24 cellular contexts compared by ENCODE assay signal in genomic region chr16:57155702-57156350, GRCh38. TPM values are rescaled to one million over a fixed set of nuclear protein-coding genes. Genes with fewer than 3 reads are reported as not detected.
DNase-seq lines count a peak whose midpoint lies in the region; ATAC-seq and TF ChIP-seq lines count a peak whose summit lies in the region.
"Had no signal": no experiment of that assay in that cellular context is flagged by ENCODE, and none has a peak within 500 bp of the region (broad histone marks: within the 10 kb centered on the region; RNA-seq: fewer than 3 reads in every experiment).

No MANE protein-coding gene starts in this region.

- POLR2A ChIA-PET in WTC11 (lab: Charles Lee) = no interaction called here

- H3K27ac ChIP-seq in neutrophil = peak overlapping the region; percentile 71
- H3K27ac ChIP-seq in Peyer's patch = no peak overlapping the region
- H3K27ac ChIP-seq: 22Rv1, C4-2B, RWPE1 had no signal

- H3K36me3 ChIP-seq in neutrophil (peaks cover 31% of the 10 kb centered on the region), Peyer's patch (peaks cover 0 to 68% (median 0%) of the 10 kb centered on the region in 3 donors)

- H3K4me3 Mint-ChIP-seq in T-helper 1 cell treated with Interleukin-12 subunit alpha and Interleukin-12 subunit beta and Interleukin-4 antibody, amounts not matched to agents 30 μg/mL and 1 μg/mL, for 36 hours = no peak overlapping the region
- no peak overlapping the region for H3K4me3 Mint-ChIP-seq in activated naive CD4-positive, alpha-beta T cell treated with anti-CD3 and anti-CD28 coated beads, Interleukin-2, amount 10 ng/mL, durations not matched to agents 7 days and 5 days
- H3K4me3 Mint-ChIP-seq in activated naive CD4-positive, alpha-beta T cell treated with anti-CD3 and anti-CD28 coated beads for 36 hours = no peak overlapping the region
- no peak overlapping the region for H3K4me3 Mint-ChIP-seq in WTC11

- H3K36me3 Mint-ChIP-seq in T-helper 1 cell treated with Interleukin-12 subunit alpha and Interleukin-12 subunit beta and Interleukin-4 antibody, amounts not matched to agents 30 μg/mL and 1 μg/mL, for 36 hours (ENCODE audit: low read depth) = peaks cover 51% of the 10 kb centered on the region
- peaks cover 58% of the 10 kb centered on the region for H3K36me3 Mint-ChIP-seq in activated naive CD4-positive, alpha-beta T cell treated with anti-CD3 and anti-CD28 coated beads, Interleukin-2, amount 10 ng/mL, durations not matched to agents 7 days and 5 days
- H3K36me3 Mint-ChIP-seq in activated naive CD4-positive, alpha-beta T cell treated with anti-CD3 and anti-CD28 coated beads for 36 hours (ENCODE audit: low read depth) = peaks cover 37% of the 10 kb centered on the region
- peaks cover 75% of the 10 kb centered on the region for H3K36me3 Mint-ChIP-seq in WTC11

- DNase-seq in T-helper 1 cell (no peak), WTC11 (ENCODE audit: low spot score) (no peak), SK-N-DZ (ENCODE audit: low spot score) (no peak), Peyer's patch (no peak)
- DNase-seq in activated naive CD4-positive, alpha-beta T cell treated with anti-CD3 and anti-CD28 coated beads, Interleukin-2, amount 10 ng/mL, durations not matched to agents 7 days and 5 days = no peak
- no peak for DNase-seq in activated naive CD4-positive, alpha-beta T cell treated with anti-CD3 and anti-CD28 coated beads for 36 hours
- DNase-seq: AML-193, Caco-2, DMS153, GDM1, IMR-90, Karpas-422, MG63, NCI-H1048, NCI-H1436, NCI-H1930, NCI-H345, NCI-H524 treated with DMSO at 0.1 percent for 48 hours, PC-3 had no signal

- intact Hi-C loops in activated naive CD4-positive, alpha-beta T cell treated with anti-CD3 and anti-CD28 coated beads for 36 hours (cut with micrococcal nuclease) = no loop called here

- H3K4me1 Mint-ChIP-seq in T-helper 1 cell treated with Interleukin-12 subunit alpha and Interleukin-12 subunit beta and Interleukin-4 antibody, amounts not matched to agents 30 μg/mL and 1 μg/mL, for 36 hours (ENCODE audit: low read depth) = peaks cover 30% of the 10 kb centered on the region
- H3K4me1 Mint-ChIP-seq in activated naive CD4-positive, alpha-beta T cell treated with anti-CD3 and anti-CD28 coated beads, Interleukin-2, amount 10 ng/mL, durations not matched to agents 7 days and 5 days = peaks cover 44% of the 10 kb centered on the region
- peaks cover 18% of the 10 kb centered on the region for H3K4me1 Mint-ChIP-seq in activated naive CD4-positive, alpha-beta T cell treated with anti-CD3 and anti-CD28 coated beads for 36 hours (ENCODE audit: low read depth)
- H3K4me1 Mint-ChIP-seq in WTC11 = peaks cover 36% of the 10 kb centered on the region

- H3K4me3 ChIP-seq in neutrophil (ENCODE audit: low read depth in 1 of 2, low read length in 1 of 2) (peak overlapping the region in 1 of 2 experiments; percentile 16), Peyer's patch (no peak overlapping the region)
- H3K4me3 ChIP-seq: MG63 had no signal

- no peaks in the 10 kb centered on the region for H3K9me3 Mint-ChIP-seq in T-helper 1 cell treated with Interleukin-12 subunit alpha and Interleukin-12 subunit beta and Interleukin-4 antibody, amounts not matched to agents 30 μg/mL and 1 μg/mL, for 36 hours
- no peaks in the 10 kb centered on the region for H3K9me3 Mint-ChIP-seq in activated naive CD4-positive, alpha-beta T cell treated with anti-CD3 and anti-CD28 coated beads, Interleukin-2, amount 10 ng/mL, durations not matched to agents 7 days and 5 days
- H3K9me3 Mint-ChIP-seq in activated naive CD4-positive, alpha-beta T cell treated with anti-CD3 and anti-CD28 coated beads for 36 hours = no peaks in the 10 kb centered on the region
- no peaks in the 10 kb centered on the region for H3K9me3 Mint-ChIP-seq in WTC11

- H3K4me1 ChIP-seq in neutrophil (ENCODE audit: control insufficient read depth in 1 of 2, insufficient read depth in 1 of 2, low read depth in 1 of 2, low read length in 1 of 2) = peaks cover 63 to 73% of the 10 kb centered on the region in 2 experiments
- no peaks in the 10 kb centered on the region for H3K4me1 ChIP-seq in Peyer's patch
- H3K4me1 ChIP-seq: Caco-2 had no signal

- no peaks in the 10 kb centered on the region for H3K27me3 Mint-ChIP-seq in T-helper 1 cell treated with Interleukin-12 subunit alpha and Interleukin-12 subunit beta and Interleukin-4 antibody, amounts not matched to agents 30 μg/mL and 1 μg/mL, for 36 hours (ENCODE audit: low read depth)
- H3K27me3 Mint-ChIP-seq in activated naive CD4-positive, alpha-beta T cell treated with anti-CD3 and anti-CD28 coated beads, Interleukin-2, amount 10 ng/mL, durations not matched to agents 7 days and 5 days = no peaks in the 10 kb centered on the region
- H3K27me3 Mint-ChIP-seq in activated naive CD4-positive, alpha-beta T cell treated with anti-CD3 and anti-CD28 coated beads for 36 hours (ENCODE audit: low read depth) = no peaks in the 10 kb centered on the region
- no peaks in the 10 kb centered on the region; the same call in 1 of the 2 replicates for H3K27me3 Mint-ChIP-seq in WTC11 (ENCODE audit: low read depth)

- H3K27me3 ChIP-seq in neutrophil (no peaks in the 10 kb centered on the region), Peyer's patch (no peaks in the 10 kb centered on the region)
- H3K27me3 ChIP-seq: MG63 had no signal

- TF ChIP-seq POLR2A in Peyer's patch (IDR thresholded peaks at IDR 0.05) = no peak

- peak overlapping the region; percentile 42 for H3K27ac Mint-ChIP-seq in T-helper 1 cell treated with Interleukin-12 subunit alpha and Interleukin-12 subunit beta and Interleukin-4 antibody, amounts not matched to agents 30 μg/mL and 1 μg/mL, for 36 hours
- H3K27ac Mint-ChIP-seq in activated naive CD4-positive, alpha-beta T cell treated with anti-CD3 and anti-CD28 coated beads, Interleukin-2, amount 10 ng/mL, durations not matched to agents 7 days and 5 days = peak overlapping the region; percentile 64
- no peak overlapping the region for H3K27ac Mint-ChIP-seq in activated naive CD4-positive, alpha-beta T cell treated with anti-CD3 and anti-CD28 coated beads for 36 hours
- H3K27ac Mint-ChIP-seq in WTC11 = 0 out of 2 replicates have a peak overlapping the region, but pooled peaks have one; percentile 1

- H3K9me3 ChIP-seq in neutrophil = no peaks in the 10 kb centered on the region
- no peaks in the 10 kb centered on the region for H3K9me3 ChIP-seq in Peyer's patch
- H3K9me3 ChIP-seq: Caco-2, MG63 had no signal

- no peak for TF ChIP-seq CTCF in WTC11 (IDR thresholded peaks at IDR 0.05)
- no peak for TF ChIP-seq CTCF in neutrophil (IDR thresholded peaks at IDR 0.05)
- TF ChIP-seq CTCF in Peyer's patch (IDR thresholded peaks at IDR 0.05) = no peak

- CTCF ChIA-PET in activated naive CD4-positive, alpha-beta T cell treated with anti-CD3 and anti-CD28 coated beads, Interleukin-2, amount 10 ng/mL, durations not matched to agents 7 days and 5 days (lab: Charles Lee) = interaction anchor here (1.2 kb wide), 1 partner anchor 192 kb away, joined by 5 read pairs; no protein-coding TSS in a partner anchor
- CTCF ChIA-PET in activated naive CD4-positive, alpha-beta T cell treated with anti-CD3 and anti-CD28 coated beads for 36 hours (lab: Charles Lee) = interaction anchor here (1.1 kb wide), 1 partner anchor 62 kb away, joined by 4 read pairs; no protein-coding TSS in a partner anchor
- CTCF ChIA-PET in WTC11 (lab: Charles Lee) = no interaction called here

- no peak for ATAC-seq in WTC11
- ATAC-seq: PC-3 had no signal

TF ChIP-seq in WTC11, 78 proteins besides CTCF, POLR2A, EP300 and RAD21:
- TF ChIP-seq TCF7 (CRISPR knock-in tag; IDR thresholded peaks at IDR 0.05; ENCODE audit: low read depth) = no peak
- TF ChIP-seq ZNF121 (CRISPR knock-in tag; IDR thresholded peaks at IDR 0.05) = peak; percentile 70; the same call in 1 of the 2 replicates

RNA-seq across cellular contexts. Expression of gene PSME3IP1, which starts 30.0 kb away (rescaled TPM):
- 100 to 1,000 TPM; 106 to 110 TPM for total RNA-seq in activated naive CD4-positive, alpha-beta T cell treated with anti-CD3 and anti-CD28 coated beads for 36 hours
- total RNA-seq in WTC11 (2021) (102 to 107 TPM (median 104 TPM) in 3 replicates), Peyer's patch (100 to 1,000 TPM in 2 of 4 donors, 10 to 100 TPM in 2; 55.7 to 308 (median 109) TPM)
- polyA plus RNA-seq in SK-N-DZ (2014; cell fraction: cytosol; rRNA removed) = 164 and 204 TPM in 2 replicates
- polyA plus RNA-seq in SK-N-DZ (2014; cell fraction: nucleus; rRNA removed) = 193 and 200 TPM in 2 replicates

RNA-seq across cellular contexts. Expression of gene RSPRY1, which starts 30.3 kb away (rescaled TPM):
- total RNA-seq in activated naive CD4-positive, alpha-beta T cell treated with anti-CD3 and anti-CD28 coated beads for 36 hours = 10 to 100 TPM; 25.7 to 28.7 TPM
- 22.7 to 28.5 TPM (median 26.8 TPM) in 3 replicates for total RNA-seq in WTC11 (2021)
- 50.0 and 52.9 TPM in 2 replicates for polyA plus RNA-seq in SK-N-DZ (2014; cell fraction: cytosol; rRNA removed)
- polyA plus RNA-seq in SK-N-DZ (2014; cell fraction: nucleus; rRNA removed) = 45.0 and 47.6 TPM in 2 replicates
- total RNA-seq in Peyer's patch = 10 to 100 TPM; 49.0 to 84.7 (median 65.1) TPM
